In genomic region chr20:50823319-50823718, GRCh38 we compare ENCODE assay signal across 15 cellular contexts. TPM values are rescaled to one million over a fixed set of nuclear protein-coding genes. Genes with fewer than 3 reads are reported as not detected.
DNase-seq lines count a peak whose midpoint lies in the region; ATAC-seq, FAIRE-seq and TF ChIP-seq lines count a peak whose summit lies in the region.
"Had no signal": no experiment of that assay in that cellular context is flagged by ENCODE, and none has a peak within 500 bp of the region (broad histone marks: within the 10 kb centered on the region; RNA-seq: fewer than 3 reads in every experiment).

No MANE protein-coding gene starts in this region.

- no peak overlapping the region for H2AFZ ChIP-seq in H1 (ENCODE audit: low read length)

- no peak overlapping the region for H2BK5ac ChIP-seq in H1 (ENCODE audit: low read depth, low read length)

- H3K4me1 ChIP-seq in HEK293 (ENCODE audit: control insufficient read depth, insufficient read depth, low read length) (no peaks in the 10 kb centered on the region), H1 (replicated peaks in 1 of 4; ENCODE audit: control insufficient read depth in 3 of 4, insufficient read depth in 4 of 4, low read length in 3 of 4) (peaks cover 0 to 3% (median 2%) of the 10 kb centered on the region in 4 experiments; a peak in 4 of 7 replicates)

- no peak overlapping the region for H3K4ac ChIP-seq in H1 (replicated peaks; ENCODE audit: insufficient read length, low read depth, low read length)

- H3K23ac ChIP-seq in H1 (ENCODE audit: insufficient read length), result no peak overlapping the region

- peak overlapping the region; percentile 61; the same call in 1 of the 2 replicates for H3K27ac ChIP-seq in 22Rv1
- no peak overlapping the region for H3K27ac ChIP-seq in HEK293 (ENCODE audit: extremely low read depth, low read depth, low read length)
- H3K27ac ChIP-seq in VCaP, result 0 out of 2 replicates have a peak overlapping the region, but pooled peaks have one; percentile 33
- H3K27ac ChIP-seq in H1 (ENCODE audit: low read depth, low read length), result no peak overlapping the region
- H3K27ac ChIP-seq in substantia nigra (ENCODE audit: low read depth, low read length, poor library complexity, severe bottlenecking), result no peak overlapping the region

- no peak for TF ChIP-seq EP300 in H1 (IDR thresholded peaks at IDR 0.05; ENCODE audit: borderline replicate concordance in 1 of 2, low read depth in 2 of 2, low read length in 2 of 2)

- H3K56ac ChIP-seq in H1 (replicated peaks; ENCODE audit: insufficient read length, low read depth, low read length), result no peak overlapping the region

- H3K36me3 ChIP-seq in HEK293 (ENCODE audit: control insufficient read depth in 2 of 2, insufficient read depth in 1 of 2, low read length in 2 of 2) (peaks cover 0 to 11% of the 10 kb centered on the region in 2 experiments; a peak in 1 of 3 replicates), H1 (ENCODE audit: control insufficient read depth in 2 of 4, insufficient read depth in 4 of 4, low read length in 3 of 4) (0 out of 8 replicates have a peak, but pooled peaks cover 0 to 3% (median 0%) of the 10 kb centered on the region in 4 experiments)

- H2AK5ac ChIP-seq in H1 (ENCODE audit: low read depth, low read length), result no peak overlapping the region

- H2BK120ac ChIP-seq in H1 (replicated peaks; ENCODE audit: low read depth, low read length), result no peak overlapping the region

- no peak overlapping the region for H4K8ac ChIP-seq in H1 (ENCODE audit: extremely low read depth, insufficient read depth, low read length)

- H3K4me3 ChIP-seq in HEK293 (ENCODE audit: low read depth, low read length) (no peak overlapping the region), H1 (ENCODE audit: extremely low read depth in 1 of 4, insufficient read depth in 2 of 4, low read depth in 3 of 4, low read length in 4 of 4) (no peak overlapping the region)

- no peak overlapping the region for H3K18ac ChIP-seq in H1 (ENCODE audit: extremely low read depth, low read length)

- peaks cover 0 to 2% of the 10 kb centered on the region in 2 experiments for H4K20me1 ChIP-seq in H1 (replicated peaks in 1 of 2; ENCODE audit: control insufficient read depth in 1 of 2, insufficient read depth in 2 of 2, low read length in 2 of 2)

- no peak for ATAC-seq in HG03571 (IDR thresholded peaks at IDR 0.05; ENCODE audit: unreplicated experiment)
- ATAC-seq: HCT116 had no signal

- H3K4me2 ChIP-seq in H1 (ENCODE audit: insufficient read depth in 1 of 2, low read depth in 2 of 2, low read length in 2 of 2), result no peak overlapping the region

- H3K9me3 ChIP-seq in HEK293 (ENCODE audit: control insufficient read depth, insufficient read depth, low read depth, low read length) (no peaks in the 10 kb centered on the region), H1 (ENCODE audit: insufficient read depth in 2 of 2, low read depth in 1 of 2, low read length in 1 of 2) (no peaks in the 10 kb centered on the region)

- no peaks in the 10 kb centered on the region for H3K79me1 ChIP-seq in H1 (ENCODE audit: low read depth, low read length)

- no peak overlapping the region for H4K91ac ChIP-seq in H1 (replicated peaks; ENCODE audit: insufficient read length, low read length)

- H3K14ac ChIP-seq in H1 (ENCODE audit: insufficient read length), result no peak overlapping the region

- CTCF ChIA-PET in HEK293 (lab: Yijun Ruan, JAX) (interaction anchor here (0.6 kb wide), 1 partner anchor 655 kb away, joined by 3 read pairs; no protein-coding TSS in a partner anchor), H1 (lab: Charles Lee; ENCODE audit: partially characterized antibody) (interaction anchor here (1.2 to 1.8 kb wide), 4 partner anchors 47 to 106 kb away, joined by 3 to 6 read pairs (median 5); no protein-coding TSS in a partner anchor)

- TF ChIP-seq RAD21 in H1 (IDR thresholded peaks at IDR 0.05 in 1 of 2, conservative IDR thresholded peaks at IDR 0.05 in 1 of 2; ENCODE audit: low read depth in 2 of 2, low read length in 2 of 2), result no peak

- no peaks in the 10 kb centered on the region; the same call in 1 of the 2 replicates for H3K23me2 ChIP-seq in H1 (ENCODE audit: low read depth, low read length)

- POLR2A ChIA-PET in HEK293 (lab: Yijun Ruan, JAX), result no interaction called here
- POLR2A ChIA-PET in H1 (lab: Charles Lee; ENCODE audit: partially characterized antibody), result no interaction called here

- 94% methylated on average over 6 of the region's 6 CpGs; no CpG with 5 or more reads in 1 of the 2 experiments for WGBS in H1 (ENCODE audit: extremely low coverage in 1 of 2, insufficient coverage in 1 of 2, insufficient read length in 1 of 2, insufficient replicate concordance in 2 of 2, low coverage in 1 of 2, low lambda C conversion rate in 2 of 2, missing lambda C conversion rate in 1 of 2), 2 experiments

- no peak for TF ChIP-seq POLR2A in H1 (IDR thresholded peaks at IDR 0.05; ENCODE audit: control extremely low read depth in 1 of 2, low read depth in 2 of 2, low read length in 2 of 2)

- no peak for TF ChIP-seq CTCF in 22Rv1 (IDR thresholded peaks at IDR 0.05)
- TF ChIP-seq CTCF in HEK293 (tag by site-specific recombination; IDR thresholded peaks at IDR 0.05), result no peak
- TF ChIP-seq CTCF in VCaP (conservative IDR thresholded peaks at IDR 0.05), result no peak
- TF ChIP-seq CTCF in H1 (IDR thresholded peaks at IDR 0.05; ENCODE audit: control extremely low read depth in 1 of 3, insufficient read depth in 1 of 3, low read depth in 1 of 3, low read length in 3 of 3), result no peak

- no peak overlapping the region for H2BK12ac ChIP-seq in H1 (ENCODE audit: low read depth, low read length)

- no peaks in the 10 kb centered on the region for H3K27me3 ChIP-seq in H1 (replicated peaks in 1 of 4; ENCODE audit: control insufficient read depth in 3 of 4, extremely low read depth in 1 of 4, insufficient read depth in 3 of 4, low read length in 3 of 4)

- DNase-seq in H1 (ENCODE audit: low read depth in 1 of 2, low spot score in 2 of 2) (no peak), DMS 273 treated with DMSO at 0.1 percent for 48 hours (lab: John Stamatoyannopoulos, UW) (no peak), substantia nigra (lab: John Stamatoyannopoulos, UW) (no peak), hippocampal formation (lab: John Stamatoyannopoulos, UW) (no peak)
- DNase-seq: CD8-positive, alpha-beta memory T cell; DMS79; Kasumi-1 had no signal

- H3K9ac ChIP-seq in H1 (replicated peaks in 1 of 4; ENCODE audit: extremely low read depth in 1 of 4, low read depth in 3 of 4, low read length in 3 of 4), result no peak overlapping the region

- H2BK20ac ChIP-seq in H1 (ENCODE audit: low read length), result no peak overlapping the region

- H4K5ac ChIP-seq in H1 (ENCODE audit: insufficient read length, low read depth, low read length), result no peak overlapping the region

- H2BK15ac ChIP-seq in H1 (ENCODE audit: low read length), result no peak overlapping the region

- H3K79me2 ChIP-seq in H1 (ENCODE audit: control insufficient read depth in 1 of 2, insufficient read depth in 2 of 2, low read length in 2 of 2), result no peaks in the 10 kb centered on the region

- no peak for FAIRE-seq in H1 (lab: Jason Lieb, UNC)
- FAIRE-seq: GM12892, GM19239, H54 had no signal

TF ChIP-seq in HEK293, 187 proteins besides CTCF, POLR2A, EP300 and RAD21:
- TF ChIP-seq ZNF629 (tag by site-specific recombination; IDR thresholded peaks at IDR 0.05), result no peak
- peak; percentile 98 for TF ChIP-seq ZNF146 (tag by site-specific recombination; IDR thresholded peaks at IDR 0.05)
- no peak for TF ChIP-seq ZNF140 (tag by site-specific recombination; IDR thresholded peaks at IDR 0.05)
TF ChIP-seq in HEK293: peak in this region for 1.

TF ChIP-seq in H1, 55 proteins besides CTCF, POLR2A, EP300 and RAD21:
- TF ChIP-seq CEBPB (IDR thresholded peaks at IDR 0.05; ENCODE audit: low read depth, low read length), result no peak
- TF ChIP-seq JUND (IDR thresholded peaks at IDR 0.05; ENCODE audit: low read length), result no peak
- TF ChIP-seq, protein P1, sequence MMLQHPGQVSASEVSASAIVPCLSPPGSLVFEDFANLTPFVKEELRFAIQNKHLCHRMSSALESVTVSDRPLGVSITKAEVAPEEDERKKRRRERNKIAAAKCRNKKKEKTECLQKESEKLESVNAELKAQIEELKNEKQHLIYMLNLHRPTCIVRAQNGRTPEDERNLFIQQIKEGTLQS (IDR thresholded peaks at IDR 0.05; ENCODE audit: insufficient read depth, low read depth, low read length), result no peak
- peak; percentile 26; the same call in 1 of the 2 replicates for TF ChIP-seq KDM1A (IDR thresholded peaks at IDR 0.05; ENCODE audit: borderline replicate concordance, low read length)
- no peak for TF ChIP-seq RBBP5 (IDR thresholded peaks at IDR 0.05; ENCODE audit: borderline replicate concordance, low read depth, low read length)

RNA-seq across cellular contexts. Expression of gene BCAS4, which starts 28.5 kb away (rescaled TPM):
- 21.2 and 21.4 TPM in 2 replicates for total RNA-seq in H1 (2021; fragmentation: NEBNext Ultra II Directional; extraction: Animal tissue kit (Norgen Biotek cat#: 25700))
- 22.4 and 23.6 TPM in 2 replicates for polyA plus RNA-seq in H1 (2011; rRNA removed)
- polyA plus RNA-seq in H1 (2011; cell fraction: cytosol; rRNA removed), result 38.7 TPM
- 30.4 TPM for polyA plus RNA-seq in H1 (2011; cell fraction: nucleus; rRNA removed)
- polyA plus RNA-seq in H1 (2012, experiment 1 of 2), result 20.6 to 32.3 TPM (median 27.0 TPM) in 4 replicates
- 17.8 TPM for polyA plus RNA-seq in H1 (2012, experiment 2 of 2)
- polyA plus RNA-seq in H1 (2013, experiment 1 of 2), result 9.6 TPM
- polyA plus RNA-seq in H1 (2013, experiment 2 of 2), result 8.0 TPM
- polyA minus RNA-seq in H1 (2011; rRNA and poly(A)+ RNA removed), result 9.7 and 10.2 TPM in 2 replicates
- 10.0 TPM for polyA minus RNA-seq in H1 (2011; cell fraction: cytosol; rRNA and poly(A)+ RNA removed)
- polyA minus RNA-seq in H1 (2011; cell fraction: nucleus; rRNA and poly(A)+ RNA removed), result 7.3 TPM

Comparison
In these comparisons a context has a peak if more than half of its experiments do, and no peak if none do; other contexts are left out.
1. H3K27ac ChIP-seq: peak in 22Rv1 (single experiment) and VCaP (single experiment); none in HEK293 (single experiment), H1 (single experiment) and substantia nigra (single experiment).